In genomic region chr16:12546918-12547607, GRCh38 we compare ENCODE assay signal across 11 cellular contexts.
A peak's percentile ranks its signal among the peaks of the same experiment; 100 is the strongest.
DNase-seq lines count a peak whose midpoint lies in the region; ATAC-seq, FAIRE-seq and TF ChIP-seq lines count a peak whose summit lies in the region.
"Had no signal": no experiment of that assay in that cellular context is flagged by ENCODE, and none has a peak within 500 bp of the region (broad histone marks: within the 10 kb centered on the region; RNA-seq: fewer than 3 reads in every experiment).

No MANE protein-coding gene starts in this region.

- POLR2A ChIA-PET in HepG2 (lab: Yijun Ruan, JAX) = no interaction called here

- H3K9me3 ChIP-seq in HepG2 (ENCODE audit: low read length) (no peaks in the 10 kb centered on the region), testis (no peaks in the 10 kb centered on the region)

- H3K79me2 ChIP-seq in HepG2 (ENCODE audit: insufficient read depth, low read length) = no peaks in the 10 kb centered on the region

- intact Hi-C loops in HepG2 (cut with micrococcal nuclease; ENCODE audit: unreplicated experiment) (no loop called here), testis (cut with DNase I; ENCODE audit: low total_unique reads) (no loop called here)

- H3K4me2 ChIP-seq in HepG2 (ENCODE audit: low read depth, low read length) = no peak overlapping the region

- H4K20me1 ChIP-seq in HepG2 (ENCODE audit: insufficient read depth, low read length) = no peaks in the 10 kb centered on the region

- H2AFZ ChIP-seq in HepG2 (ENCODE audit: low read length) = no peak overlapping the region

- ATAC-seq in GM21619 (IDR thresholded peaks at IDR 0.05; ENCODE audit: unreplicated experiment) = peak; percentile 63
- ATAC-seq in HG03521 (IDR thresholded peaks at IDR 0.05; ENCODE audit: unreplicated experiment) = peak; percentile 51
- no peak for ATAC-seq in HepG2

- H3K9ac ChIP-seq in HepG2 (ENCODE audit: insufficient read depth, low read depth, low read length) = no peak overlapping the region

- no peak for TF ChIP-seq RAD21 in HepG2 (CRISPR knock-in tag; IDR thresholded peaks at IDR 0.05)

- in situ Hi-C loops in HepG2 (cut with HindIII; ENCODE audit: extremely low pct_ligation_motif_present, low pct_unique_long_range_greater_than_20kb) = loop anchor here (10.0 kb wide), 1 partner anchor 58 kb away; no protein-coding TSS in a partner anchor

- WGBS in HepG2 (ENCODE audit: low lambda C conversion rate) = 56% methylated on average over 5 of the region's 5 CpGs
- 71 to 81% methylated on average over 5 of the region's 5 CpGs for WGBS in testis, 2 donors

- no peak overlapping the region for H3K4me3 ChIP-seq in HepG2 (replicated peaks in 1 of 3; ENCODE audit: insufficient read depth in 1 of 3, low read depth in 2 of 3, low read length in 3 of 3)
- no peak overlapping the region for H3K4me3 ChIP-seq in testis
- H3K4me3 ChIP-seq: dorsolateral prefrontal cortex had no signal

- TF ChIP-seq POLR2A in HepG2 (IDR thresholded peaks at IDR 0.05; ENCODE audit: insufficient read depth in 1 of 2, low read depth in 2 of 2, low read length in 2 of 2) = no peak
- TF ChIP-seq POLR2A in testis (IDR thresholded peaks at IDR 0.05) = no peak

- no peak for TF ChIP-seq EP300 in HepG2 (IDR thresholded peaks at IDR 0.05; ENCODE audit: low read depth in 2 of 2, low read length in 2 of 2)
- TF ChIP-seq EP300 in HepG2 (CRISPR knock-in tag; IDR thresholded peaks at IDR 0.05; ENCODE audit: borderline replicate concordance) = no peak

- H3K4me1 ChIP-seq in HepG2 (ENCODE audit: insufficient read depth, low read length) = peaks cover 50% of the 10 kb centered on the region
- no peaks in the 10 kb centered on the region for H3K4me1 ChIP-seq in testis

- TF ChIP-seq CTCF in HepG2 (CRISPR knock-in tag; IDR thresholded peaks at IDR 0.05) (no peak), testis (IDR thresholded peaks at IDR 0.05) (no peak)

- FAIRE-seq in HepG2 (lab: Jason Lieb, UNC) = no peak

- no peak overlapping the region for H3K27ac ChIP-seq in HepG2 (ENCODE audit: extremely low read length, insufficient read depth, low read length)
- no peak overlapping the region for H3K27ac ChIP-seq in testis
- H3K27ac ChIP-seq: HL-60 had no signal

- CTCF ChIA-PET in HepG2 (lab: Yijun Ruan, JAX; ENCODE audit: low intra/inter-chr PET ratio, low total read pairs) = no interaction called here

- BruUV-seq in HepG2 (replicated peaks; lab: Mats Ljungman, UMichigan) = no TSS peak

- H3K27me3 ChIP-seq in HepG2 (ENCODE audit: control insufficient read depth in 1 of 2, insufficient read depth in 2 of 2, low read length in 2 of 2) = no peaks in the 10 kb centered on the region
- H3K27me3 ChIP-seq in testis = no peaks in the 10 kb centered on the region
- H3K27me3 ChIP-seq: dorsolateral prefrontal cortex had no signal

- no peaks in the 10 kb centered on the region for H3K36me3 ChIP-seq in HepG2 (replicated peaks in 1 of 2; ENCODE audit: control insufficient read depth in 1 of 2, insufficient read depth in 2 of 2, low read length in 2 of 2)
- no peaks in the 10 kb centered on the region for H3K36me3 ChIP-seq in testis (ENCODE audit: low read depth, missing control alignments)

- DNase-seq in DMS53 (lab: John Stamatoyannopoulos, UW) = peak; percentile 10
- DNase-seq in DMS53 treated with DMSO at 0.1 percent for 48 hours (lab: John Stamatoyannopoulos, UW; ENCODE audit: unreplicated experiment) = no peak
- DNase-seq in HepG2 (ENCODE audit: low spot score) = no peak
- no peak for DNase-seq in middle frontal gyrus (ENCODE audit: extremely low spot score, low spot score)
- no peak for DNase-seq in testis
- DNase-seq in NCI-H1105 (lab: John Stamatoyannopoulos, UW) = no peak
- DNase-seq: 8988T, dorsolateral prefrontal cortex had no signal

TF ChIP-seq in HepG2, 621 proteins besides CTCF, POLR2A, EP300 and RAD21:
- TF ChIP-seq MTA3 (CRISPR knock-in tag; IDR thresholded peaks at IDR 0.05) (no peak), CREB1 (IDR thresholded peaks at IDR 0.05) (peak; percentile 63), CREB1 (CRISPR knock-in tag; IDR thresholded peaks at IDR 0.05) (no peak), FOXA3 (CRISPR knock-in tag; IDR thresholded peaks at IDR 0.05) (no peak)
